ENCODE assay signal across 2 cellular contexts in the genomic region with DNA sequence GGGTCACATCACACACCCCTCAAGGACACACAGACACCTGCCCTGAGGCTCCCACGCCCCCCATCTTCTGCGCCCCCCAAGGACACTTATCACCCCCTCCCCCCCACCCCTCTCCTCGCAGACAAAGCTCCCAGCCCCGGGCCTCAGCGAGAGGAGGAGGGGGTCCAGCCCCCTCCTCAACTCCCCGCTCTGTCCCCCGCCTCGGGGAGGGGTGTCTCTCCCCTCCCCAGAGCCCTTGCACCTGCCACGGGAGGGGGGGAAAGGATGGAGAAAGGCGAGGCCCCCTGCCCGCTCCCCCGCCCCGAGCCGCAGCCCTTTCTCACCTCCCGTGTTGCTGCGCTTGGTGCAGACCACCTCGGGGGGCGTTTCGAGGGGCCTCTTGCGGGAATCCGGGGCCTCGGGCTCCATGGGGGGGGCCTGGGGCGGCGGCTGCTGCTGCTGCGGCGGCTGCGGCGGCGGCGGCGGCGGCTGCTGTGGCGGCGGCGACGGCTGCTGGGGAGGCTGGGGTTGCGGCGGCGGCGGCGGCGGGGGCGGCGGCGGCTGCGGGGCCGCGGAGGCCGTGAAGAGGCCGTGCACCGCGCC.
TF ChIP-seq lines count a peak whose summit lies in the region.

No MANE protein-coding gene starts in this region.

TF ChIP-seq in SK-N-SH, 30 proteins besides CTCF, POLR2A, EP300 and RAD21 (continued from another document):
- TF ChIP-seq, protein P1, sequence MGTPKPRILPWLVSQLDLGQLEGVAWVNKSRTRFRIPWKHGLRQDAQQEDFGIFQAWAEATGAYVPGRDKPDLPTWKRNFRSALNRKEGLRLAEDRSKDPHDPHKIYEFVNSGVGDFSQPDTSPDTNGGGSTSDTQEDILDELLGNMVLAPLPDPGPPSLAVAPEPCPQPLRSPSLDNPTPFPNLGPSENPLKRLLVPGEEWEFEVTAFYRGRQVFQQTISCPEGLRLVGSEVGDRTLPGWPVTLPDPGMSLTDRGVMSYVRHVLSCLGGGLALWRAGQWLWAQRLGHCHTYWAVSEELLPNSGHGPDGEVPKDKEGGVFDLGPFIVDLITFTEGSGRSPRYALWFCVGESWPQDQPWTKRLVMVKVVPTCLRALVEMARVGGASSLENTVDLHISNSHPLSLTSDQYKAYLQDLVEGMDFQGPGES (IDR thresholded peaks at IDR 0.05; ENCODE audit: low read depth, low read length) = no peak
- TF ChIP-seq, protein P2, sequence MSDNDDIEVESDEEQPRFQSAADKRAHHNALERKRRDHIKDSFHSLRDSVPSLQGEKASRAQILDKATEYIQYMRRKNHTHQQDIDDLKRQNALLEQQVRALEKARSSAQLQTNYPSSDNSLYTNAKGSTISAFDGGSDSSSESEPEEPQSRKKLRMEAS (IDR thresholded peaks at IDR 0.05; ENCODE audit: low read depth) = no peak
- TF ChIP-seq MEF2A (IDR thresholded peaks at IDR 0.05; ENCODE audit: borderline replicate concordance, low read depth) (no peak), RFX5 (IDR thresholded peaks at IDR 0.05; ENCODE audit: low read length) (no peak), RCOR1 (IDR thresholded peaks at IDR 0.05; ENCODE audit: low read length) (no peak)
- TF ChIP-seq, protein P3, sequence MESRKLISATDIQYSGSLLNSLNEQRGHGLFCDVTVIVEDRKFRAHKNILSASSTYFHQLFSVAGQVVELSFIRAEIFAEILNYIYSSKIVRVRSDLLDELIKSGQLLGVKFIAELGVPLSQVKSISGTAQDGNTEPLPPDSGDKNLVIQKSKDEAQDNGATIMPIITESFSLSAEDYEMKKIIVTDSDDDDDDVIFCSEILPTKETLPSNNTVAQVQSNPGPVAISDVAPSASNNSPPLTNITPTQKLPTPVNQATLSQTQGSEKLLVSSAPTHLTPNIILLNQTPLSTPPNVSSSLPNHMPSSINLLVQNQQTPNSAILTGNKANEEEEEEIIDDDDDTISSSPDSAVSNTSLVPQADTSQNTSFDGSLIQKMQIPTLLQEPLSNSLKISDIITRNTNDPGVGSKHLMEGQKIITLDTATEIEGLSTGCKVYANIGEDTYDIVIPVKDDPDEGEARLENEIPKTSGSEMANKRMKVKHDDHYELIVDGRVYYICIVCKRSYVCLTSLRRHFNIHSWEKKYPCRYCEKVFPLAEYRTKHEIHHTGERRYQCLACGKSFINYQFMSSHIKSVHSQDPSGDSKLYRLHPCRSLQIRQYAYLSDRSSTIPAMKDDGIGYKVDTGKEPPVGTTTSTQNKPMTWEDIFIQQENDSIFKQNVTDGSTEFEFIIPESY (IDR thresholded peaks at IDR 0.05; ENCODE audit: borderline replicate concordance, low read depth) = no peak
TF ChIP-seq in SK-N-SH: peak in this region for 0.

TF ChIP-seq in SK-N-SH treated with all-trans-retinoic acid at 6 μM for 48 hours, 23 proteins besides CTCF, POLR2A, EP300 and RAD21 (continued from another document):
- TF ChIP-seq, protein P4, sequence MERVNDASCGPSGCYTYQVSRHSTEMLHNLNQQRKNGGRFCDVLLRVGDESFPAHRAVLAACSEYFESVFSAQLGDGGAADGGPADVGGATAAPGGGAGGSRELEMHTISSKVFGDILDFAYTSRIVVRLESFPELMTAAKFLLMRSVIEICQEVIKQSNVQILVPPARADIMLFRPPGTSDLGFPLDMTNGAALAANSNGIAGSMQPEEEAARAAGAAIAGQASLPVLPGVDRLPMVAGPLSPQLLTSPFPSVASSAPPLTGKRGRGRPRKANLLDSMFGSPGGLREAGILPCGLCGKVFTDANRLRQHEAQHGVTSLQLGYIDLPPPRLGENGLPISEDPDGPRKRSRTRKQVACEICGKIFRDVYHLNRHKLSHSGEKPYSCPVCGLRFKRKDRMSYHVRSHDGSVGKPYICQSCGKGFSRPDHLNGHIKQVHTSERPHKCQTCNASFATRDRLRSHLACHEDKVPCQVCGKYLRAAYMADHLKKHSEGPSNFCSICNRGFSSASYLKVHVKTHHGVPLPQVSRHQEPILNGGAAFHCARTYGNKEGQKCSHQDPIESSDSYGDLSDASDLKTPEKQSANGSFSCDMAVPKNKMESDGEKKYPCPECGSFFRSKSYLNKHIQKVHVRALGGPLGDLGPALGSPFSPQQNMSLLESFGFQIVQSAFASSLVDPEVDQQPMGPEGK (CRISPR knock-in tag; IDR thresholded peaks at IDR 0.05; ENCODE audit: borderline replicate concordance) = no peak
- no peak for TF ChIP-seq ESRRG (CRISPR knock-in tag; IDR thresholded peaks at IDR 0.05)
- TF ChIP-seq BACH2 (CRISPR knock-in tag; IDR thresholded peaks at IDR 0.05; ENCODE audit: borderline replicate concordance) = no peak
- no peak for TF ChIP-seq PPARA (CRISPR knock-in tag; IDR thresholded peaks at IDR 0.05; ENCODE audit: borderline replicate concordance)
